ENCODE assay signal across 25 cellular contexts in the genomic region with DNA sequence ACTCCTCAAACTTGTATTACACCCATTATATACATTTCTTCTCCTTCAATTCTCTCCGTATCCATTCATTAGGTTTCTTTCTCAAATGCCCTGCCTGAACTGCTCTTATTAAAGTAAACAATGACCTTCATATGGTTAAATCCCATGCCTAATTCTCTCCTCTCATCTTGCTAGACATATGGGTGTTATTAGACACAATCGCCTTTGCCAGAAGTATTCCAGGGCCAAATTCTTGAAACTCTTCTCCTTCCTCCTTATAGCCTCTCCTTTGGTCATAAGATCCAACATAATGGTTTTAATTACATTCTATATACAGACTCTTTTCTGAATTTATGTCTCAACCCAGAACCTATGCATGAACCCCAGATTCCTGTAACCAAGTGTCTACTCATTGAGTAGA. TPM values are rescaled to one million over a fixed set of nuclear protein-coding genes. Genes with fewer than 3 reads are reported as not detected.
"Had no signal": no experiment of that assay in that cellular context is flagged by ENCODE, and none has a peak within 500 bp of the region (broad histone marks: within the 10 kb centered on the region; RNA-seq: fewer than 3 reads in every experiment).

No MANE protein-coding gene starts in this region.

- H3K27ac ChIP-seq: esophagus squamous epithelium, gastroesophageal sphincter, heart left ventricle, left lung, right atrium auricular region, suprapubic skin had no signal

- H3K9me3 Mint-ChIP-seq: neural crest cell had no signal

- H3K9me3 ChIP-seq: esophagus squamous epithelium, gastroesophageal sphincter, left lung, right atrium auricular region, suprapubic skin had no signal

- ATAC-seq: activated CD4-positive, alpha-beta T cell treated with anti-CD3 and anti-CD28 coated beads for 36 hours; activated naive CD4-positive, alpha-beta T cell treated with anti-CD3 and anti-CD28 coated beads, Interleukin-2, amount 50 U/mL, for 72 hours; gastroesophageal sphincter; heart left ventricle; left lung had no signal

- H3K4me1 Mint-ChIP-seq: activated CD4-positive, alpha-beta T cell treated with anti-CD3 and anti-CD28 coated beads for 36 hours; naive B cell; neural crest cell had no signal

- FAIRE-seq: endothelial cell of umbilical vein had no signal

- H3K27me3 Mint-ChIP-seq: activated CD4-positive, alpha-beta T cell treated with anti-CD3 and anti-CD28 coated beads for 36 hours; naive B cell; progenitor cell of endocrine pancreas; stimulated activated naive CD8-positive, alpha-beta T cell treated with anti-CD3 and anti-CD28 coated beads, Interleukin-15, Interleukin-2, amounts not matched to agents 100 ng/mL and 50 ng/mL, for 24 hours had no signal

- H3K36me3 ChIP-seq: esophagus squamous epithelium, gastroesophageal sphincter, heart left ventricle, left lung, right atrium auricular region, suprapubic skin had no signal

- H3K36me3 Mint-ChIP-seq: activated naive CD4-positive, alpha-beta T cell treated with anti-CD3 and anti-CD28 coated beads, Interleukin-2, amount 50 U/mL, for 72 hours; naive B cell had no signal

- DNase-seq: activated CD4-positive, alpha-beta T cell treated with anti-CD3 and anti-CD28 coated beads for 36 hours; activated CD4-positive, alpha-beta T cell treated with anti-CD3 and anti-CD28 coated beads, Interleukin-2, amount 50 U/mL, for 48 hours; activated gamma-delta T cell treated with Interleukin-2 at 50 U/mL for 16 hours; dermis blood vessel endothelial cell; effector memory CD4-positive, alpha-beta T cell; esophagus squamous epithelium; heart left ventricle; left lung; mammary epithelial cell; naive B cell; SW 1271; T-helper 2 cell; trophoblast cell had no signal

- H3K27ac Mint-ChIP-seq: activated CD4-positive, alpha-beta T cell treated with anti-CD3 and anti-CD28 coated beads for 36 hours; activated naive CD4-positive, alpha-beta T cell treated with anti-CD3 and anti-CD28 coated beads, Interleukin-2, amount 50 U/mL, for 72 hours; naive B cell; progenitor cell of endocrine pancreas; stimulated activated naive CD8-positive, alpha-beta T cell treated with anti-CD3 and anti-CD28 coated beads, Interleukin-15, Interleukin-2, amounts not matched to agents 100 ng/mL and 50 ng/mL, for 24 hours had no signal

- H3K4me1 ChIP-seq: gastroesophageal sphincter, heart left ventricle, left lung, right atrium auricular region, suprapubic skin had no signal

- H3K4me3 ChIP-seq: esophagus squamous epithelium, gastroesophageal sphincter, heart left ventricle, left lung, right atrium auricular region, suprapubic skin had no signal

- H3K4me3 Mint-ChIP-seq: activated CD4-positive, alpha-beta T cell treated with anti-CD3 and anti-CD28 coated beads for 36 hours; naive B cell; neural crest cell; stimulated activated naive CD8-positive, alpha-beta T cell treated with anti-CD3 and anti-CD28 coated beads, Interleukin-15, Interleukin-2, amounts not matched to agents 100 ng/mL and 50 ng/mL, for 24 hours had no signal

- H3K27me3 ChIP-seq: esophagus squamous epithelium, gastroesophageal sphincter, heart left ventricle, left lung, right atrium auricular region, suprapubic skin had no signal

RNA-seq across cellular contexts. Expression of gene ANXA10, which starts 4.8 kb away (rescaled TPM):
- total RNA-seq: activated CD4-positive, alpha-beta T cell treated with anti-CD3 and anti-CD28 coated beads for 36 hours; activated naive CD4-positive, alpha-beta T cell treated with anti-CD3 and anti-CD28 coated beads, Interleukin-2, amount 50 U/mL, for 72 hours; cardiac septum; endothelial cell of umbilical vein; gastroesophageal sphincter; heart left ventricle; kidney epithelial cell; mammary epithelial cell; mononuclear cell; neural crest cell; omental fat pad; progenitor cell of endocrine pancreas; right atrium auricular region; suprapubic skin had no signal
- polyA plus RNA-seq: endothelial cell of umbilical vein, heart left ventricle had no signal
